9 cellular contexts compared by ENCODE assay signal in the genomic region with DNA sequence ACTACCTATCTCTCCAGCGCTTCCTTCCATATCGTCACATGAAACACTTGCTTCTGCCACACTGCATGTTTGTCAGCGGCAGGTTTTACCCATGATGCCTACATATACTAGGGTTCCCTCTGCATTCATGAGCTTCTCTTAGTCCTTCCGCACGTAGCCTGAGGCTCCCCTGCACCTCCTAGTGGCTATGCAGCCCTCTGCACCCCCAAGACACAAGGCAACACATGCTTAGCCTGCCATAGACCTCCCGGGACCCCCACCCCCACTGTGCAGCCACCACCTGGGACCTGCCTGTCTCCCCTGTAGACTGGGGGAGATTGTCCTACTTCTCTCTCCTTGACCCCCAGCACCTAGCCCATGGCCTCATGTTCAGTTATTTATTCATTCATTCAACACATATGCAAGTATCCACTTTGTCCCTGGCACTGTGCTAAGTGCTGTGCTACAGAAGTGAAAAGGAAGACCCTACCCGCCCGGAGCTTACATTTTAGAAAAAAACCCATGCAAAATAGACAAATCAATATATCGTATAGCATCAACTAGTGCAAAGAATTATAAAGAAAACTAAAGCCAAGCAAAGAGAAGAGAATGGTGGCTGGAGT. TPM values are rescaled to one million over a fixed set of nuclear protein-coding genes. Genes with fewer than 3 reads are reported as not detected.
DNase-seq lines count a peak whose midpoint lies in the region; ATAC-seq and TF ChIP-seq lines count a peak whose summit lies in the region.
"Had no signal": no experiment of that assay in that cellular context is flagged by ENCODE, and none has a peak within 500 bp of the region (broad histone marks: within the 10 kb centered on the region; RNA-seq: fewer than 3 reads in every experiment).

No MANE protein-coding gene starts in this region.

- no peak overlapping the region for H3K14ac ChIP-seq in IMR-90 (replicated peaks; ENCODE audit: low read depth, low read length)

- H3K4me1 ChIP-seq in IMR-90 (ENCODE audit: control insufficient read depth, insufficient read depth, low read length) (peaks cover 13% of the 10 kb centered on the region), ovary (ENCODE audit: insufficient read depth) (no peaks in the 10 kb centered on the region)

- no TSS peak for BruUV-seq in IMR-90 (replicated peaks; lab: Mats Ljungman, UMichigan)

- H2AFZ ChIP-seq in IMR-90 (replicated peaks; ENCODE audit: low read length, poor library complexity) = no peak overlapping the region

- H3K36me3 ChIP-seq in IMR-90 (ENCODE audit: control insufficient read depth, insufficient read depth, low read length) (no peaks in the 10 kb centered on the region), ovary (no peaks in the 10 kb centered on the region)

- no peak overlapping the region for H3K18ac ChIP-seq in IMR-90 (ENCODE audit: low read depth, low read length)

- peaks cover 14% of the 10 kb centered on the region for H3K9me1 ChIP-seq in IMR-90 (ENCODE audit: insufficient read depth, low read length)

- no peak for TF ChIP-seq EP300 in ovary (IDR thresholded peaks at IDR 0.05)

- intact Hi-C loops in IMR-90 (cut with micrococcal nuclease) (loop anchor here (1.0 to 10.0 kb wide), 3 partner anchors 183 to 507 kb away; no protein-coding TSS in a partner anchor), ovary (cut with DNase I) (loop anchor here in 2 of 4 donors (5.0 kb wide), 1 partner anchor 182 kb away; no protein-coding TSS in a partner anchor), lower leg skin (cut with DNase I; ENCODE audit: low total_unique reads) (loop anchor here (10.0 kb wide), 1 partner anchor 190 kb away; no protein-coding TSS in a partner anchor)

- H2BK5ac ChIP-seq in IMR-90 (ENCODE audit: low read depth, low read length, poor library complexity, severe bottlenecking) = no peak overlapping the region

- H4K20me1 ChIP-seq in IMR-90 (ENCODE audit: insufficient read depth, low read length) = no peaks in the 10 kb centered on the region

- H3K9ac ChIP-seq in IMR-90 (ENCODE audit: low read depth, low read length) = no peak overlapping the region

- no peaks in the 10 kb centered on the region for H3K79me1 ChIP-seq in IMR-90 (ENCODE audit: low read depth in 1 of 2, low read length in 2 of 2)

- TF ChIP-seq POLR2A in IMR-90 (IDR thresholded peaks at IDR 0.05; ENCODE audit: low read depth, low read length) (no peak), ovary (IDR thresholded peaks at IDR 0.05) (no peak), lower leg skin (IDR thresholded peaks at IDR 0.05) (no peak)

- no peaks in the 10 kb centered on the region for H3K27me3 ChIP-seq in IMR-90 (ENCODE audit: control insufficient read depth, insufficient read depth, low read length)
- H3K27me3 ChIP-seq in ovary = no peaks in the 10 kb centered on the region

- H2BK20ac ChIP-seq in IMR-90 (ENCODE audit: low read depth, low read length) = no peak overlapping the region

- 75% methylated on average over 3 of the region's 9 CpGs; no CpG with 5 or more reads in 1 of the 2 experiments for WGBS in IMR-90 (ENCODE audit: extremely low coverage in 2 of 2, insufficient read length in 1 of 2), 2 experiments
- WGBS in ovary, 3 donors = 63 to 66% (median 65%) methylated on average over 9 of the region's 9 CpGs
- 68 to 81% methylated on average over 9 of the region's 9 CpGs for WGBS in lower leg skin, 2 donors

- H3K27ac ChIP-seq in IMR-90 (ENCODE audit: insufficient read depth, low read length) (no peak overlapping the region), ovary (no peak overlapping the region)

- no peak overlapping the region for H3K4me2 ChIP-seq in IMR-90 (ENCODE audit: low read depth, low read length)

- TF ChIP-seq RAD21 in IMR-90 (IDR thresholded peaks at IDR 0.05; ENCODE audit: low read length) = peak; percentile 56

- no peak overlapping the region for H2AK9ac ChIP-seq in IMR-90 (replicated peaks; ENCODE audit: low read depth, low read length, poor library complexity)

- DNase-seq in GDM1 (lab: John Stamatoyannopoulos, UW) (peak; percentile 33), IMR-90 (peak; percentile 35), fibroblast of pulmonary artery (ENCODE audit: low read depth) (peak; percentile 40), ovary (peak in 4 of 5 donors; percentile 35 to 55 (median 42)), foreskin melanocyte (no peak), lower leg skin (ENCODE audit: low spot score in 2 of 2) (no peak)
- peak; percentile 44 to 58 for DNase-seq in activated CD4-positive, alpha-beta T cell treated with anti-CD3 and anti-CD28 coated beads, Interleukin-2, amount 50 U/mL, for 48 hours

- dilution Hi-C loops in IMR-90 (cut with HindIII; ENCODE audit: low sequenced_read_pairs, unreplicated experiment) = no loop called here

- H2BK120ac ChIP-seq in IMR-90 (ENCODE audit: low read depth, low read length) = peak overlapping the region; percentile 68; the same call in 1 of the 2 replicates

- TF ChIP-seq CTCF in IMR-90 (conservative IDR thresholded peaks at IDR 0.05; ENCODE audit: low read depth, low read length) = peak; percentile 47
- peak; percentile 62 for TF ChIP-seq CTCF in fibroblast of pulmonary artery (IDR thresholded peaks at IDR 0.05; ENCODE audit: low read length, missing control alignments)
- TF ChIP-seq CTCF in ovary (IDR thresholded peaks at IDR 0.05) = peak in 2 of 3 donors; percentile 34 to 45
- no peak for TF ChIP-seq CTCF in lower leg skin (IDR thresholded peaks at IDR 0.05)

- CTCF ChIA-PET in IMR-90 (lab: Yijun Ruan, JAX) = interaction anchor here (0.9 to 1.1 kb wide), 4 partner anchors 10 to 189 kb away, joined by 3 to 5 read pairs (median 4); no protein-coding TSS in a partner anchor

- H4K8ac ChIP-seq in IMR-90 (ENCODE audit: low read depth in 2 of 2, low read length in 2 of 2) = no peak overlapping the region

- POLR2A ChIA-PET in IMR-90 (lab: Charles Lee; ENCODE audit: unreplicated experiment) = no interaction called here

- H2BK15ac ChIP-seq in IMR-90 (ENCODE audit: low read depth, low read length) = no peak overlapping the region

- no peak overlapping the region for H3K23ac ChIP-seq in IMR-90 (ENCODE audit: low read depth, low read length)

- in situ Hi-C loops in IMR-90 (cut with MboI; ENCODE audit: low sequenced_read_pairs) = no loop called here

- peak overlapping the region; percentile 8; the same call in 1 of the 2 replicates for H2AK5ac ChIP-seq in IMR-90 (ENCODE audit: low read depth, low read length)

- no peak overlapping the region for H4K5ac ChIP-seq in IMR-90 (ENCODE audit: low read depth, low read length)

- H3K56ac ChIP-seq in IMR-90 (ENCODE audit: extremely low read depth, insufficient read depth, low read length) = no peak overlapping the region

- no peak overlapping the region for H3K4me3 ChIP-seq in IMR-90 (ENCODE audit: insufficient read depth, low read depth, low read length)
- no peak overlapping the region for H3K4me3 ChIP-seq in fibroblast of pulmonary artery (replicated peaks; ENCODE audit: low read depth, low read length)
- no peak overlapping the region for H3K4me3 ChIP-seq in ovary
- no peak overlapping the region for H3K4me3 ChIP-seq in lower leg skin (ENCODE audit: low read depth, poor library complexity, severe bottlenecking)

- no peaks in the 10 kb centered on the region for H3K9me3 ChIP-seq in IMR-90 (ENCODE audit: control insufficient read depth, insufficient read depth, low read length)
- no peaks in the 10 kb centered on the region for H3K9me3 ChIP-seq in ovary

- H3K4ac ChIP-seq in IMR-90 (ENCODE audit: low read depth, low read length) = no peak overlapping the region

- ATAC-seq in GM21381 (IDR thresholded peaks at IDR 0.05; ENCODE audit: unreplicated experiment) = peak; percentile 82
- ATAC-seq in IMR-90 (ENCODE audit: low read depth) = 0 out of 2 replicates have a peak, but pooled peaks have one; percentile 31

- H4K91ac ChIP-seq in IMR-90 (ENCODE audit: insufficient read depth, low read depth, low read length) = no peak overlapping the region

TF ChIP-seq in IMR-90, 13 proteins besides CTCF, POLR2A, EP300 and RAD21:
- TF ChIP-seq CHD1 (IDR thresholded peaks at IDR 0.05; ENCODE audit: low read depth, low read length) (no peak), ELK1 (IDR thresholded peaks at IDR 0.05; ENCODE audit: borderline replicate concordance, low read depth, low read length) (no peak), SMC3 (IDR thresholded peaks at IDR 0.05; ENCODE audit: low read depth, low read length) (peak; percentile 37; the same call in 1 of the 2 replicates)
TF ChIP-seq in IMR-90: peak in this region for 1.

RNA-seq across cellular contexts. Expression of gene TMEM273, which starts 23.5 kb away (rescaled TPM):
- total RNA-seq in IMR-90 (2012; rRNA removed) (not detected in 2 replicates), ovary (10 to 100 TPM in 1 of 7 donors, 1 to 10 TPM in 6; 1.5 to 17.1 (median 4.3) TPM), lower leg skin (10 to 100 TPM in 2 of 4 donors, 1 to 10 TPM in 2; 3.2 to 12.2 (median 7.1) TPM)
- polyA plus RNA-seq in IMR-90 (2012; rRNA removed) (not detected in 2 replicates), ovary (10 to 100 TPM; 17.4 to 25.2 TPM)
- not detected in 2 replicates for polyA plus RNA-seq in IMR-90 (2012; cell fraction: cytosol; rRNA removed)
- polyA plus RNA-seq in IMR-90 (2012; cell fraction: nucleus; rRNA removed; ENCODE audit: low replicate concordance) = 0.21 TPM in 1 of 2 replicates, not detected in the other

RNA-seq across cellular contexts. Expression of gene FAM170B, which starts 30.9 kb away (rescaled TPM):
- total RNA-seq in IMR-90 (2012; rRNA removed) = not detected in 2 replicates
- not detected in 2 replicates for polyA plus RNA-seq in IMR-90 (2012; rRNA removed)
- not detected in 2 replicates for polyA plus RNA-seq in IMR-90 (2012; cell fraction: cytosol; rRNA removed)
- not detected in 2 replicates for polyA plus RNA-seq in IMR-90 (2012; cell fraction: nucleus; rRNA removed; ENCODE audit: low replicate concordance)
- not detected for total RNA-seq in ovary
- not detected for polyA plus RNA-seq in ovary
- not detected for total RNA-seq in lower leg skin
- total RNA-seq: skeletal muscle tissue had no signal

RNA-seq across cellular contexts. Expression of gene VSTM4, which starts 49.4 kb away (rescaled TPM):
- total RNA-seq in IMR-90 (2012; rRNA removed) (2.5 and 2.9 TPM in 2 replicates), ovary (10 to 100 TPM; 17.3 to 68.9 (median 42.9) TPM), lower leg skin (1 to 10 TPM; 1.1 to 5.0 (median 3.3) TPM)
- polyA plus RNA-seq in IMR-90 (2012; rRNA removed) (2.1 and 2.4 TPM in 2 replicates), ovary (10 to 100 TPM; 28.3 to 57.1 TPM)
- 1.2 and 1.3 TPM in 2 replicates for polyA plus RNA-seq in IMR-90 (2012; cell fraction: cytosol; rRNA removed)
- 0.76 and 2.5 TPM in 2 replicates for polyA plus RNA-seq in IMR-90 (2012; cell fraction: nucleus; rRNA removed; ENCODE audit: low replicate concordance)

Comparison
In these comparisons a context has a peak if more than half of its experiments do, and no peak if none do; other contexts are left out.
1. DNase-seq: peak in GDM1 (single experiment), IMR-90 (single experiment), activated CD4-positive, alpha-beta T cell treated with anti-CD3 and anti-CD28 coated beads, Interleukin-2, amount 50 U/mL, for 48 hours (2 of 2), fibroblast of pulmonary artery (single experiment) and ovary (4 of 5); none in foreskin melanocyte (single experiment) and lower leg skin (0 of 2).
2. CTCF ChIP-seq: peak in IMR-90 (single experiment), fibroblast of pulmonary artery (single experiment) and ovary (2 of 3); none in lower leg skin (0 of 3).